ENCODE assay signal across 1 cellular context in the genomic region with DNA sequence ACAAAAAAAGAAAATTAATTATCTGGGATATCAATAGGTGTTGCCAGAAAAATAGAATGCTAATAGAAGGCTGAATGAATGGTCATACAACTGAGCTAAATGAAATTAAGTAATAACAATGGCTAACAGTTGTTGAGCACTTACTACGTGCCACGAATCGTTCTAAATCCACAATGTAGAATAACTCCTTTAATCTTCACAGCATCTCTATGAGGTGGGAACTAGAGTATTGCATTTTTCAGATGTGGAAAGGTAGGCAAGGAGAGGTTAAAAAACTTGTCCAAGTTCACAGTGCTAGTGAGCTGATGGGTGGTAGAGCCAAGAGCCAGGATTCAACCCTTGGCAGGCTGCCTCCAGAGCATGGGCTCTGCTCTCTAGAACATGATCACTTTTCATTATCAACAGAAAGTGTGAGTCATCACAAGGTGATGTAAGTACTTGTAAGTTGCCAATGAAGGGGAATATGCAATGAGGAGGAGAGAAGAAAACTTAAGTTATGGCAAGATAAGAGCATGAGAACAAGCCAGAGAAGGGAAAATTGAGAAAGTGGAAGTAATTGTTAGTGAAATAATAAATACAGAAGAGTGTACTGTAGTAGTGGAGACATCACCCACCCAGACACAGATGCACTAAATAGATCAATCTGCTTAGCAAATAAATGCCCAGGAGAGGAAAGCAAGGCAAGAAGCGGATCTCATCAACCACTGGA.
TF ChIP-seq lines count a peak whose summit lies in the region.

No MANE protein-coding gene starts in this region.

TF ChIP-seq in K562, 482 proteins besides CTCF, POLR2A, EP300 and RAD21 (continued from another document and continues in another):
- TF ChIP-seq, protein P1, sequence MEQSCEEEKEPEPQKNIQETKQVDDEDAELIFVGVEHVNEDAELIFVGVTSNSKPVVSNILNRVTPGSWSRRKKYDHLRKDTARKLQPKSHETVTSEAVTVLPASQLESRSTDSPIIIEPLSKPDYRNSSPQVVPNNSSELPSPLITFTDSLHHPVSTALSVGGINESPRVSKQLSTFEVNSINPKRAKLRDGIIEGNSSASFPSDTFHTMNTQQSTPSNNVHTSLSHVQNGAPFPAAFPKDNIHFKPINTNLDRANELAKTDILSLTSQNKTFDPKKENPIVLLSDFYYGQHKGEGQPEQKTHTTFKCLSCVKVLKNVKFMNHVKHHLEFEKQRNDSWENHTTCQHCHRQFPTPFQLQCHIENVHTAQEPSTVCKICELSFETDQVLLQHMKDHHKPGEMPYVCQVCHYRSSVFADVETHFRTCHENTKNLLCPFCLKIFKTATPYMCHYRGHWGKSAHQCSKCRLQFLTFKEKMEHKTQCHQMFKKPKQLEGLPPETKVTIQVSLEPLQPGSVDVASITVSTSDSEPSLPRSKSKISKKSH (CRISPR knock-in tag; IDR thresholded peaks at IDR 0.05): no peak
- no peak for TF ChIP-seq CREM (IDR thresholded peaks at IDR 0.05; ENCODE audit: low read depth)
- TF ChIP-seq DIDO1 (tag; IDR thresholded peaks at IDR 0.05; ENCODE audit: low read depth): no peak
- no peak for TF ChIP-seq SIRT6 (IDR thresholded peaks at IDR 0.05; ENCODE audit: low read depth, low read length)
- TF ChIP-seq, protein P2, sequence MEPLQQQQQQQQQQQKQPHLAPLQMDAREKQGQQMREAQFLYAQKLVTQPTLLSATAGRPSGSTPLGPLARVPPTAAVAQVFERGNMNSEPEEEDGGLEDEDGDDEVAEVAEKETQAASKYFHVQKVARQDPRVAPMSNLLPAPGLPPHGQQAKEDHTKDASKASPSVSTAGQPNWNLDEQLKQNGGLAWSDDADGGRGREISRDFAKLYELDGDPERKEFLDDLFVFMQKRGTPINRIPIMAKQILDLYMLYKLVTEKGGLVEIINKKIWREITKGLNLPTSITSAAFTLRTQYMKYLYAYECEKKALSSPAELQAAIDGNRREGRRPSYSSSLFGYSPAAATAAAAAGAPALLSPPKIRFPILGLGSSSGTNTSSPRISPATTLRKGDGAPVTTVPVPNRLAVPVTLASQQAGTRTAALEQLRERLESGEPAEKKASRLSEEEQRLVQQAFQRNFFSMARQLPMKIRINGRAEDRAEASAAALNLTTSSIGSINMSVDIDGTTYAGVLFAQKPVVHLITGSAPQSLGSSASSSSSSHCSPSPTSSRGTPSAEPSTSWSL (CRISPR knock-in tag; IDR thresholded peaks at IDR 0.05; ENCODE audit: borderline replicate concordance): no peak
- TF ChIP-seq, protein P3, sequence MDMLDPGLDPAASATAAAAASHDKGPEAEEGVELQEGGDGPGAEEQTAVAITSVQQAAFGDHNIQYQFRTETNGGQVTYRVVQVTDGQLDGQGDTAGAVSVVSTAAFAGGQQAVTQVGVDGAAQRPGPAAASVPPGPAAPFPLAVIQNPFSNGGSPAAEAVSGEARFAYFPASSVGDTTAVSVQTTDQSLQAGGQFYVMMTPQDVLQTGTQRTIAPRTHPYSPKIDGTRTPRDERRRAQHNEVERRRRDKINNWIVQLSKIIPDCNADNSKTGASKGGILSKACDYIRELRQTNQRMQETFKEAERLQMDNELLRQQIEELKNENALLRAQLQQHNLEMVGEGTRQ (CRISPR knock-in tag; IDR thresholded peaks at IDR 0.05): no peak
- no peak for TF ChIP-seq FOXM1 (IDR thresholded peaks at IDR 0.05; ENCODE audit: low read depth)
- TF ChIP-seq FOXM1 (CRISPR knock-in tag; IDR thresholded peaks at IDR 0.05; ENCODE audit: low read depth): no peak
- TF ChIP-seq CEBPG (CRISPR knock-in tag; IDR thresholded peaks at IDR 0.05): peak; percentile 62
- peak in 1 of 2 experiments; percentile 92; a peak in 3 of 4 replicates for TF ChIP-seq CEBPG (tag; conservative IDR thresholded peaks at IDR 0.05 in 1 of 2, IDR thresholded peaks at IDR 0.05 in 1 of 2)
- TF ChIP-seq ZNF764 (CRISPR knock-in tag; IDR thresholded peaks at IDR 0.05; ENCODE audit: low read depth): no peak
- TF ChIP-seq ZNF589 (CRISPR knock-in tag; IDR thresholded peaks at IDR 0.05; ENCODE audit: low read depth): peak; percentile 52; the same call in 1 of the 2 replicates
- peak; percentile 34; the same call in 1 of the 2 replicates for TF ChIP-seq ETV1 (tag; conservative IDR thresholded peaks at IDR 0.05; ENCODE audit: low read depth)
- TF ChIP-seq, protein P4, sequence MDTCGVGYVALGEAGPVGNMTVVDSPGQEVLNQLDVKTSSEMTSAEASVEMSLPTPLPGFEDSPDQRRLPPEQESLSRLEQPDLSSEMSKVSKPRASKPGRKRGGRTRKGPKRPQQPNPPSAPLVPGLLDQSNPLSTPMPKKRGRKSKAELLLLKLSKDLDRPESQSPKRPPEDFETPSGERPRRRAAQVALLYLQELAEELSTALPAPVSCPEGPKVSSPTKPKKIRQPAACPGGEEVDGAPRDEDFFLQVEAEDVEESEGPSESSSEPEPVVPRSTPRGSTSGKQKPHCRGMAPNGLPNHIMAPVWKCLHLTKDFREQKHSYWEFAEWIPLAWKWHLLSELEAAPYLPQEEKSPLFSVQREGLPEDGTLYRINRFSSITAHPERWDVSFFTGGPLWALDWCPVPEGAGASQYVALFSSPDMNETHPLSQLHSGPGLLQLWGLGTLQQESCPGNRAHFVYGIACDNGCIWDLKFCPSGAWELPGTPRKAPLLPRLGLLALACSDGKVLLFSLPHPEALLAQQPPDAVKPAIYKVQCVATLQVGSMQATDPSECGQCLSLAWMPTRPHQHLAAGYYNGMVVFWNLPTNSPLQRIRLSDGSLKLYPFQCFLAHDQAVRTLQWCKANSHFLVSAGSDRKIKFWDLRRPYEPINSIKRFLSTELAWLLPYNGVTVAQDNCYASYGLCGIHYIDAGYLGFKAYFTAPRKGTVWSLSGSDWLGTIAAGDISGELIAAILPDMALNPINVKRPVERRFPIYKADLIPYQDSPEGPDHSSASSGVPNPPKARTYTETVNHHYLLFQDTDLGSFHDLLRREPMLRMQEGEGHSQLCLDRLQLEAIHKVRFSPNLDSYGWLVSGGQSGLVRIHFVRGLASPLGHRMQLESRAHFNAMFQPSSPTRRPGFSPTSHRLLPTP (IDR thresholded peaks at IDR 0.05; ENCODE audit: borderline replicate concordance, extremely low read depth, insufficient read length): no peak
- TF ChIP-seq FUS (optimal IDR thresholded peaks at IDR 0.05; ENCODE audit: low read depth, low read length): no peak
- TF ChIP-seq FOXA1 (IDR thresholded peaks at IDR 0.05; ENCODE audit: borderline replicate concordance): no peak
- TF ChIP-seq, protein P5, sequence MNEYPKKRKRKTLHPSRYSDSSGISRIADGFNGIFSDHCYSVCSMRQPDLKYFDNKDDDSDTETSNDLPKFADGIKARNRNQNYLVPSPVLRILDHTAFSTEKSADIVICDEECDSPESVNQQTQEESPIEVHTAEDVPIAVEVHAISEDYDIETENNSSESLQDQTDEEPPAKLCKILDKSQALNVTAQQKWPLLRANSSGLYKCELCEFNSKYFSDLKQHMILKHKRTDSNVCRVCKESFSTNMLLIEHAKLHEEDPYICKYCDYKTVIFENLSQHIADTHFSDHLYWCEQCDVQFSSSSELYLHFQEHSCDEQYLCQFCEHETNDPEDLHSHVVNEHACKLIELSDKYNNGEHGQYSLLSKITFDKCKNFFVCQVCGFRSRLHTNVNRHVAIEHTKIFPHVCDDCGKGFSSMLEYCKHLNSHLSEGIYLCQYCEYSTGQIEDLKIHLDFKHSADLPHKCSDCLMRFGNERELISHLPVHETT (CRISPR knock-in tag; conservative IDR thresholded peaks at IDR 0.05 in 1 of 2, IDR thresholded peaks at IDR 0.05 in 1 of 2): no peak
- TF ChIP-seq NONO (IDR thresholded peaks at IDR 0.05; ENCODE audit: low read depth in 2 of 2, low read length in 1 of 2): no peak
- no peak for TF ChIP-seq SMAD4 (CRISPR knock-in tag; conservative IDR thresholded peaks at IDR 0.05)
- peak; percentile 57 for TF ChIP-seq EP400 (IDR thresholded peaks at IDR 0.05)
- TF ChIP-seq HDAC1 (IDR thresholded peaks at IDR 0.05): no peak
- peak; percentile 93 for TF ChIP-seq JUNB (CRISPR knock-in tag; conservative IDR thresholded peaks at IDR 0.05)
- no peak for TF ChIP-seq STAT5B (CRISPR knock-in tag; IDR thresholded peaks at IDR 0.05)
- TF ChIP-seq PCBP1 (IDR thresholded peaks at IDR 0.05; ENCODE audit: low read depth, low read length, poor library complexity, severe bottlenecking): no peak
- TF ChIP-seq TOE1 (IDR thresholded peaks at IDR 0.05; ENCODE audit: borderline replicate concordance): no peak
- TF ChIP-seq TOE1 (CRISPR knock-in tag; IDR thresholded peaks at IDR 0.05; ENCODE audit: borderline replicate concordance, low read depth): no peak
- TF ChIP-seq, protein P6, sequence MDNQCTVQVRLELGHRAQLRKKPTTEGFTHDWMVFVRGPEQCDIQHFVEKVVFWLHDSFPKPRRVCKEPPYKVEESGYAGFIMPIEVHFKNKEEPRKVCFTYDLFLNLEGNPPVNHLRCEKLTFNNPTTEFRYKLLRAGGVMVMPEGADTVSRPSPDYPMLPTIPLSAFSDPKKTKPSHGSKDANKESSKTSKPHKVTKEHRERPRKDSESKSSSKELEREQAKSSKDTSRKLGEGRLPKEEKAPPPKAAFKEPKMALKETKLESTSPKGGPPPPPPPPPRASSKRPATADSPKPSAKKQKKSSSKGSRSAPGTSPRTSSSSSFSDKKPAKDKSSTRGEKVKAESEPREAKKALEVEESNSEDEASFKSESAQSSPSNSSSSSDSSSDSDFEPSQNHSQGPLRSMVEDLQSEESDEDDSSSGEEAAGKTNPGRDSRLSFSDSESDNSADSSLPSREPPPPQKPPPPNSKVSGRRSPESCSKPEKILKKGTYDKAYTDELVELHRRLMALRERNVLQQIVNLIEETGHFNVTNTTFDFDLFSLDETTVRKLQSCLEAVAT (IDR thresholded peaks at IDR 0.05): no peak
- no peak for TF ChIP-seq ZFPM2 (CRISPR knock-in tag; IDR thresholded peaks at IDR 0.05)
- TF ChIP-seq MCM3 (IDR thresholded peaks at IDR 0.05): no peak
- TF ChIP-seq NBN (IDR thresholded peaks at IDR 0.05; ENCODE audit: low read depth): no peak
- TF ChIP-seq, protein P7, sequence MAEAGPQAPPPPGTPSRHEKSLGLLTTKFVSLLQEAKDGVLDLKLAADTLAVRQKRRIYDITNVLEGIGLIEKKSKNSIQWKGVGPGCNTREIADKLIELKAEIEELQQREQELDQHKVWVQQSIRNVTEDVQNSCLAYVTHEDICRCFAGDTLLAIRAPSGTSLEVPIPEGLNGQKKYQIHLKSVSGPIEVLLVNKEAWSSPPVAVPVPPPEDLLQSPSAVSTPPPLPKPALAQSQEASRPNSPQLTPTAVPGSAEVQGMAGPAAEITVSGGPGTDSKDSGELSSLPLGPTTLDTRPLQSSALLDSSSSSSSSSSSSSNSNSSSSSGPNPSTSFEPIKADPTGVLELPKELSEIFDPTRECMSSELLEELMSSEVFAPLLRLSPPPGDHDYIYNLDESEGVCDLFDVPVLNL (CRISPR knock-in tag; IDR thresholded peaks at IDR 0.05; ENCODE audit: low read depth): no peak
- no peak for TF ChIP-seq ZNF57 (CRISPR knock-in tag; IDR thresholded peaks at IDR 0.05)
- no peak for TF ChIP-seq MAFK (IDR thresholded peaks at IDR 0.05; ENCODE audit: low read length)
- peak; percentile 74; the same call in 1 of the 2 replicates for TF ChIP-seq SMARCC2 (IDR thresholded peaks at IDR 0.05; ENCODE audit: low read depth)
- no peak for TF ChIP-seq ELF2 (CRISPR knock-in tag; IDR thresholded peaks at IDR 0.05)
- no peak; the same call in 1 of the 2 replicates for TF ChIP-seq MYC (IDR thresholded peaks at IDR 0.05; ENCODE audit: low read depth, low read length)
- no peak for TF ChIP-seq MYC (CRISPR knock-in tag; IDR thresholded peaks at IDR 0.05; ENCODE audit: borderline replicate concordance, low read depth)
- TF ChIP-seq TAL1 (IDR thresholded peaks at IDR 0.05): peak; percentile 60
- TF ChIP-seq NCOR1 (IDR thresholded peaks at IDR 0.05): no peak
- TF ChIP-seq, protein P8, sequence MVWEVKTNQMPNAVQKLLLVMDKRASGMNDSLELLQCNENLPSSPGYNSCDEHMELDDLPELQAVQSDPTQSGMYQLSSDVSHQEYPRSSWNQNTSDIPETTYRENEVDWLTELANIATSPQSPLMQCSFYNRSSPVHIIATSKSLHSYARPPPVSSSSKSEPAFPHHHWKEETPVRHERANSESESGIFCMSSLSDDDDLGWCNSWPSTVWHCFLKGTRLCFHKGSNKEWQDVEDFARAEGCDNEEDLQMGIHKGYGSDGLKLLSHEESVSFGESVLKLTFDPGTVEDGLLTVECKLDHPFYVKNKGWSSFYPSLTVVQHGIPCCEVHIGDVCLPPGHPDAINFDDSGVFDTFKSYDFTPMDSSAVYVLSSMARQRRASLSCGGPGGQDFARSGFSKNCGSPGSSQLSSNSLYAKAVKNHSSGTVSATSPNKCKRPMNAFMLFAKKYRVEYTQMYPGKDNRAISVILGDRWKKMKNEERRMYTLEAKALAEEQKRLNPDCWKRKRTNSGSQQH (CRISPR knock-in tag; IDR thresholded peaks at IDR 0.05): no peak
- TF ChIP-seq FOXJ2 (tag; IDR thresholded peaks at IDR 0.05): peak; percentile 80
- no peak for TF ChIP-seq ELF1 (tag; IDR thresholded peaks at IDR 0.05)
- peak; percentile 93 for TF ChIP-seq TRIM24 (IDR thresholded peaks at IDR 0.05)
- TF ChIP-seq ZNF282 (CRISPR knock-in tag; IDR thresholded peaks at IDR 0.05): no peak
- TF ChIP-seq SP2 (IDR thresholded peaks at IDR 0.05; ENCODE audit: extremely low read depth, low read depth, low read length, poor library complexity, severe bottlenecking): no peak
- TF ChIP-seq GTF2E2 (tag; IDR thresholded peaks at IDR 0.05): no peak
- TF ChIP-seq SMC3 (conservative IDR thresholded peaks at IDR 0.05; ENCODE audit: insufficient read depth, low read depth, low read length): no peak
- no peak for TF ChIP-seq MYBL2 (IDR thresholded peaks at IDR 0.05; ENCODE audit: low read depth)
- TF ChIP-seq MYBL2 (CRISPR knock-in tag; IDR thresholded peaks at IDR 0.05; ENCODE audit: borderline replicate concordance): no peak
- no peak for TF ChIP-seq NFYB (IDR thresholded peaks at IDR 0.05; ENCODE audit: extremely low read depth, insufficient read length)
- TF ChIP-seq ZNF12 (CRISPR knock-in tag; IDR thresholded peaks at IDR 0.05): no peak
- TF ChIP-seq, protein P9, sequence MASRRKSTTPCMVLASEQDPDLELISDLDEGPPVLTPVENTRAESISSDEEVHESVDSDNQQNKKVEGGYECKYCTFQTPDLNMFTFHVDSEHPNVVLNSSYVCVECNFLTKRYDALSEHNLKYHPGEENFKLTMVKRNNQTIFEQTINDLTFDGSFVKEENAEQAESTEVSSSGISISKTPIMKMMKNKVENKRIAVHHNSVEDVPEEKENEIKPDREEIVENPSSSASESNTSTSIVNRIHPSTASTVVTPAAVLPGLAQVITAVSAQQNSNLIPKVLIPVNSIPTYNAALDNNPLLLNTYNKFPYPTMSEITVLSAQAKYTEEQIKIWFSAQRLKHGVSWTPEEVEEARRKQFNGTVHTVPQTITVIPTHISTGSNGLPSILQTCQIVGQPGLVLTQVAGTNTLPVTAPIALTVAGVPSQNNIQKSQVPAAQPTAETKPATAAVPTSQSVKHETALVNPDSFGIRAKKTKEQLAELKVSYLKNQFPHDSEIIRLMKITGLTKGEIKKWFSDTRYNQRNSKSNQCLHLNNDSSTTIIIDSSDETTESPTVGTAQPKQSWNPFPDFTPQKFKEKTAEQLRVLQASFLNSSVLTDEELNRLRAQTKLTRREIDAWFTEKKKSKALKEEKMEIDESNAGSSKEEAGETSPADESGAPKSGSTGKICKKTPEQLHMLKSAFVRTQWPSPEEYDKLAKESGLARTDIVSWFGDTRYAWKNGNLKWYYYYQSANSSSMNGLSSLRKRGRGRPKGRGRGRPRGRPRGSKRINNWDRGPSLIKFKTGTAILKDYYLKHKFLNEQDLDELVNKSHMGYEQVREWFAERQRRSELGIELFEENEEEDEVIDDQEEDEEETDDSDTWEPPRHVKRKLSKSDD (conservative IDR thresholded peaks at IDR 0.05; ENCODE audit: low read length): no peak
